Comparison of ENCODE assay signal across 11 cellular contexts in genomic region chr11:68146010-68146540, GRCh38. TPM values are rescaled to one million over a fixed set of nuclear protein-coding genes. Genes with fewer than 3 reads are reported as not detected.
DNase-seq lines count a peak whose midpoint lies in the region; ATAC-seq and TF ChIP-seq lines count a peak whose summit lies in the region.
"Had no signal": no experiment of that assay in that cellular context is flagged by ENCODE, and none has a peak within 500 bp of the region (broad histone marks: within the 10 kb centered on the region; RNA-seq: fewer than 3 reads in every experiment).

No MANE protein-coding gene starts in this region.

- H3K9me3 Mint-ChIP-seq in naive thymus-derived CD4-positive, alpha-beta T cell, result no peaks in the 10 kb centered on the region
- H3K9me3 Mint-ChIP-seq in H9, result no peaks in the 10 kb centered on the region
- H3K9me3 Mint-ChIP-seq: activated CD4-positive, alpha-beta T cell treated with anti-CD3 and anti-CD28 coated beads, Interleukin-2, amount 10 ng/mL, durations not matched to agents 7 days and 5 days had no signal

- intact Hi-C loops in naive thymus-derived CD4-positive, alpha-beta T cell (cut with micrococcal nuclease), result no loop called here

- H2BK20ac ChIP-seq in H9 (ENCODE audit: low read depth, low read length, poor library complexity, severe bottlenecking), result no peak overlapping the region

- H3K27me3 ChIP-seq in naive thymus-derived CD4-positive, alpha-beta T cell (ENCODE audit: control insufficient read depth in 2 of 2, insufficient read depth in 2 of 2, low read length in 2 of 2), result no peaks in the 10 kb centered on the region
- no peaks in the 10 kb centered on the region for H3K27me3 ChIP-seq in H9 (ENCODE audit: insufficient read depth, low read length)

- no peaks in the 10 kb centered on the region for H3K36me3 ChIP-seq in naive thymus-derived CD4-positive, alpha-beta T cell (ENCODE audit: control insufficient read depth in 2 of 3, insufficient read depth in 3 of 3, low read length in 3 of 3)

- H4K20me1 ChIP-seq in H9 (ENCODE audit: control insufficient read depth, insufficient read depth, insufficient read length), result no peaks in the 10 kb centered on the region

- H3K27ac Mint-ChIP-seq in naive thymus-derived CD4-positive, alpha-beta T cell, result peak overlapping the region in 1 of 9 donors; percentile 25
- H3K27ac Mint-ChIP-seq in H9, result peak overlapping the region in 1 of 3 experiments; percentile 73; a peak in 1 of 7 replicates
- H3K27ac Mint-ChIP-seq: activated CD4-positive, alpha-beta T cell treated with anti-CD3 and anti-CD28 coated beads, Interleukin-2, amount 10 ng/mL, durations not matched to agents 7 days and 5 days had no signal

- no peak overlapping the region for H3K18ac ChIP-seq in H9 (ENCODE audit: insufficient read length, low read depth, low read length)

- ATAC-seq in esophagus mucosa (peak; percentile 75), GM18909 (IDR thresholded peaks at IDR 0.05; ENCODE audit: poor library complexity, unreplicated experiment) (no peak), GM19463 (IDR thresholded peaks at IDR 0.05; ENCODE audit: unreplicated experiment) (no peak), GM18870 (IDR thresholded peaks at IDR 0.05; ENCODE audit: unreplicated experiment) (no peak)
- peak; percentile 67 for ATAC-seq in naive thymus-derived CD4-positive, alpha-beta T cell

- H2BK120ac ChIP-seq in H9 (ENCODE audit: low read depth, low read length, poor library complexity, severe bottlenecking), result no peak overlapping the region

- H3K79me2 ChIP-seq in H9 (ENCODE audit: insufficient read depth, low read length), result no peaks in the 10 kb centered on the region

- no peak overlapping the region for H3K56ac ChIP-seq in H9 (ENCODE audit: insufficient read length, low read depth, low read length)

- H3K9me3 ChIP-seq in naive thymus-derived CD4-positive, alpha-beta T cell (ENCODE audit: control insufficient read depth in 2 of 3, low read length in 3 of 3), result no peaks in the 10 kb centered on the region
- H3K9me3 ChIP-seq in H9 (ENCODE audit: control insufficient read depth, low read depth, low read length), result no peaks in the 10 kb centered on the region

- DNase-seq in NCI-H2029 (lab: John Stamatoyannopoulos, UW) (peak; percentile 94), H9 (no peak)
- DNase-seq in naive thymus-derived CD4-positive, alpha-beta T cell, result no peak
- DNase-seq: activated CD4-positive, alpha-beta T cell treated with anti-CD3 and anti-CD28 coated beads, Interleukin-2, amount 10 ng/mL, durations not matched to agents 7 days and 5 days; central memory CD4-positive, alpha-beta T cell; stimulated activated CD4-positive, alpha-beta T cell treated with anti-CD3 and anti-CD28 coated beads, Interleukin-4, amount 100 ng/mL, for 4 hours had no signal

- H4K5ac ChIP-seq in H9 (ENCODE audit: insufficient read length, low read depth, low read length), result no peak overlapping the region

- H3K27ac ChIP-seq in C4-2B (peak overlapping the region; percentile 92), H9 (ENCODE audit: insufficient read length, low read depth, low read length) (no peak overlapping the region)
- H3K27ac ChIP-seq in naive thymus-derived CD4-positive, alpha-beta T cell (ENCODE audit: low read depth, low read length), result no peak overlapping the region

- H2BK12ac ChIP-seq in H9 (ENCODE audit: insufficient read length, low read depth, low read length), result no peak overlapping the region

- H3K4me3 Mint-ChIP-seq in naive thymus-derived CD4-positive, alpha-beta T cell, result no peak overlapping the region
- no peak overlapping the region for H3K4me3 Mint-ChIP-seq in H9
- H3K4me3 Mint-ChIP-seq: activated CD4-positive, alpha-beta T cell treated with anti-CD3 and anti-CD28 coated beads, Interleukin-2, amount 10 ng/mL, durations not matched to agents 7 days and 5 days had no signal

- no peak overlapping the region for H2AFZ ChIP-seq in H9 (ENCODE audit: low read length)

- WGBS in H9 (ENCODE audit: extremely low coverage, insufficient read length, low lambda C conversion rate), result no CpG with 5 or more reads among the region's 15 CpGs

- CTCF ChIA-PET in naive thymus-derived CD4-positive, alpha-beta T cell (lab: Charles Lee), result no interaction called here

- H3K23me2 ChIP-seq in H9 (ENCODE audit: insufficient read length, low read depth, low read length, poor library complexity, severe bottlenecking), result no peaks in the 10 kb centered on the region

- H3K79me1 ChIP-seq in H9 (ENCODE audit: insufficient read depth, low read depth, low read length, poor library complexity, severe bottlenecking), result no peaks in the 10 kb centered on the region

- no peak overlapping the region for H3K4me3 ChIP-seq in naive thymus-derived CD4-positive, alpha-beta T cell (ENCODE audit: low read length)

- H3K36me3 Mint-ChIP-seq in naive thymus-derived CD4-positive, alpha-beta T cell, result no peaks in the 10 kb centered on the region
- H3K36me3 Mint-ChIP-seq in H9 (ENCODE audit: insufficient read depth in 1 of 3, low read depth in 3 of 3), result no peaks in the 10 kb centered on the region

- no peak overlapping the region for H3K4me2 ChIP-seq in H9 (ENCODE audit: insufficient read depth, insufficient read length, low read length)

- H3K14ac ChIP-seq in H9 (ENCODE audit: insufficient read depth, low read length), result no peak overlapping the region

- no peak overlapping the region for H3K9ac ChIP-seq in H9 (ENCODE audit: extremely low read depth, insufficient read length, low read length)

- H2BK5ac ChIP-seq in H9 (ENCODE audit: insufficient read length, low read length), result no peak overlapping the region

- H3K4me1 Mint-ChIP-seq in naive thymus-derived CD4-positive, alpha-beta T cell, result peaks cover 4 to 19% (median 10%) of the 10 kb centered on the region in 7 donors
- peaks cover 0 to 6% of the 10 kb centered on the region in 2 experiments; a peak in 1 of 4 replicates for H3K4me1 Mint-ChIP-seq in H9

- H2BK15ac ChIP-seq in H9 (ENCODE audit: low read depth, low read length), result no peak overlapping the region; the same call in 1 of the 2 replicates

- H3K4ac ChIP-seq in H9 (ENCODE audit: low read depth, low read length), result no peak overlapping the region

- H3K27me3 Mint-ChIP-seq in naive thymus-derived CD4-positive, alpha-beta T cell, result no peaks in the 10 kb centered on the region
- H3K27me3 Mint-ChIP-seq in H9 (ENCODE audit: low read depth), result no peaks in the 10 kb centered on the region
- H3K27me3 Mint-ChIP-seq: activated CD4-positive, alpha-beta T cell treated with anti-CD3 and anti-CD28 coated beads, Interleukin-2, amount 10 ng/mL, durations not matched to agents 7 days and 5 days had no signal

- no peak overlapping the region for H4K8ac ChIP-seq in H9 (replicated peaks; ENCODE audit: insufficient read length, low read depth, low read length)

- TF ChIP-seq CTCF in C4-2B (conservative IDR thresholded peaks at IDR 0.05) (no peak), H9 (conservative IDR thresholded peaks at IDR 0.05) (no peak)

- no peak overlapping the region for H4K91ac ChIP-seq in H9 (ENCODE audit: insufficient read length, low read depth, low read length)

- H3T11ph ChIP-seq in H9 (ENCODE audit: low read length), result no peak overlapping the region

- no peak overlapping the region for H2AK5ac ChIP-seq in H9 (ENCODE audit: insufficient read length, low read length)

- POLR2A ChIA-PET in naive thymus-derived CD4-positive, alpha-beta T cell (lab: Charles Lee), result no interaction called here

- H3K4me1 ChIP-seq in naive thymus-derived CD4-positive, alpha-beta T cell (ENCODE audit: control insufficient read depth in 2 of 2, insufficient read depth in 2 of 2, low read length in 2 of 2), result peaks cover 5 to 12% of the 10 kb centered on the region in 2 donors
- H3K4me1 ChIP-seq in H9 (ENCODE audit: insufficient read depth, low read length), result no peaks in the 10 kb centered on the region

- no peak overlapping the region for H3K23ac ChIP-seq in H9 (ENCODE audit: insufficient read length, low read depth, low read length)

RNA-seq across cellular contexts. Expression of gene CHKA, which starts 24.9 kb away (rescaled TPM):
- total RNA-seq in esophagus mucosa, result 2.3 TPM
- total RNA-seq in naive thymus-derived CD4-positive, alpha-beta T cell, result 10 to 100 TPM in 2 of 5 experiments, 1 to 10 TPM in 3; 6.0 to 31.3 (median 7.3) TPM
- polyA plus RNA-seq in naive thymus-derived CD4-positive, alpha-beta T cell, result 1 to 10 TPM; 1.4 to 4.4 TPM
- total RNA-seq in H9 (2021), result 63.0 and 64.2 TPM in 2 replicates

Comparison
In these comparisons a context has a peak if more than half of its experiments do, and no peak if none do; other contexts are left out.
1. ATAC-seq: peak in esophagus mucosa (single experiment) and naive thymus-derived CD4-positive, alpha-beta T cell (single experiment); none in GM18909 (single experiment), GM19463 (single experiment) and GM18870 (single experiment).